ENCODE assay signal across 22 cellular contexts in genomic region chr15:63367900-63368299, GRCh38. TPM values are rescaled to one million over a fixed set of nuclear protein-coding genes. Genes with fewer than 3 reads are reported as not detected.
"Had no signal": no experiment of that assay in that cellular context is flagged by ENCODE, and none has a peak within 500 bp of the region (broad histone marks: within the 10 kb centered on the region; RNA-seq: fewer than 3 reads in every experiment).

No MANE protein-coding gene starts in this region.

- H3K27ac Mint-ChIP-seq: activated naive CD4-positive, alpha-beta T cell treated with anti-CD3 and anti-CD28 coated beads, Interleukin-2, amount 10 ng/mL, durations not matched to agents 7 days and 5 days; dendritic cell treated with granulocyte-macrophage colony-stimulating factor and Interleukin-4, amounts not matched to agents 40 ng/mL and 50 ng/mL, for 4 days; immature natural killer cell; natural killer cell treated with Interleukin-12 subunit alpha and Interleukin-12 subunit beta and Interleukin-15 and Interleukin-18, amount 100 ng/mL, for 72 hours; stimulated activated memory B cell treated with anti-CD40 and anti-IgM and Interleukin-4, amounts not matched to agents 10 μg/mL and 1 μg/mL and 100 μg/mL, for 72 hours had no signal

- H3K4me2 ChIP-seq: smooth muscle cell had no signal

- H3K27me3 ChIP-seq: gastrocnemius medialis, heart left ventricle, neutrophil, uterus had no signal

- H3K27me3 Mint-ChIP-seq: stimulated activated memory B cell treated with anti-CD40 and anti-IgM and Interleukin-4, amounts not matched to agents 10 μg/mL and 1 μg/mL and 100 μg/mL, for 72 hours had no signal

- ATAC-seq: gastrocnemius medialis; heart left ventricle; natural killer cell treated with Interleukin-12 subunit alpha and Interleukin-12 subunit beta and Interleukin-15 and Interleukin-18, amount 100 ng/mL, for 72 hours; sciatic nerve; stimulated activated memory B cell treated with anti-CD40 and anti-IgM and Interleukin-4, amounts not matched to agents 10 μg/mL and 1 μg/mL and 100 μg/mL, for 72 hours had no signal

- H3K4me3 Mint-ChIP-seq: activated naive CD4-positive, alpha-beta T cell treated with anti-CD3 and anti-CD28 coated beads, Interleukin-2, amount 10 ng/mL, durations not matched to agents 7 days and 5 days; dendritic cell treated with granulocyte-macrophage colony-stimulating factor and Interleukin-4, amounts not matched to agents 40 ng/mL and 50 ng/mL, for 4 days; immature natural killer cell; natural killer cell treated with Interleukin-12 subunit alpha and Interleukin-12 subunit beta and Interleukin-15 and Interleukin-18, amount 100 ng/mL, for 72 hours; stimulated activated memory B cell treated with anti-CD40 and anti-IgM and Interleukin-4, amounts not matched to agents 10 μg/mL and 1 μg/mL and 100 μg/mL, for 72 hours had no signal

- H3K27ac ChIP-seq: gastrocnemius medialis, heart left ventricle, neutrophil, uterus, WERI-Rb-1 had no signal

- H3K4me3 ChIP-seq: gastrocnemius medialis, heart left ventricle, smooth muscle cell, uterus had no signal

- H3K36me3 ChIP-seq: gastrocnemius medialis, heart left ventricle, neutrophil, uterus, WERI-Rb-1 had no signal

- H3K9me3 Mint-ChIP-seq: activated naive CD4-positive, alpha-beta T cell treated with anti-CD3 and anti-CD28 coated beads, Interleukin-2, amount 10 ng/mL, durations not matched to agents 7 days and 5 days; dendritic cell treated with granulocyte-macrophage colony-stimulating factor and Interleukin-4, amounts not matched to agents 40 ng/mL and 50 ng/mL, for 4 days; immature natural killer cell; natural killer cell treated with Interleukin-12 subunit alpha and Interleukin-12 subunit beta and Interleukin-15 and Interleukin-18, amount 100 ng/mL, for 72 hours; stimulated activated memory B cell treated with anti-CD40 and anti-IgM and Interleukin-4, amounts not matched to agents 10 μg/mL and 1 μg/mL and 100 μg/mL, for 72 hours had no signal

- DNase-seq: activated CD4-positive, alpha-beta T cell treated with anti-CD3 and anti-CD28 coated beads for 1 hour; activated CD8-positive, alpha-beta memory T cell treated with anti-CD3 and anti-CD28 coated beads for 24 hours; activated CD8-positive, alpha-beta memory T cell treated with anti-CD3 and anti-CD28 coated beads, Interleukin-2, amount 50 U/mL, for 48 hours; activated effector memory CD4-positive, alpha-beta T cell treated with Interleukin-2 at 50 U/mL for 16 hours; activated naive CD4-positive, alpha-beta T cell treated with anti-CD3 and anti-CD28 coated beads, Interleukin-2, amount 10 ng/mL, durations not matched to agents 7 days and 5 days; activated T-cell treated with anti-CD3 and anti-CD28 coated beads, Interleukin-2, amount 50 U/mL, for 48 hours; effector memory CD4-positive, alpha-beta T cell; gastrocnemius medialis; heart left ventricle; immature natural killer cell; stimulated activated CD4-positive, alpha-beta T cell treated with anti-CD3 and anti-CD28 coated beads, Interleukin-4, amount 100 ng/mL, for 24 hours; uterus; WERI-Rb-1 had no signal

- H3K4me1 Mint-ChIP-seq: activated naive CD4-positive, alpha-beta T cell treated with anti-CD3 and anti-CD28 coated beads, Interleukin-2, amount 10 ng/mL, durations not matched to agents 7 days and 5 days; immature natural killer cell had no signal

- H3K9me3 ChIP-seq: gastrocnemius medialis, heart left ventricle, neutrophil, uterus had no signal

- H3K36me3 Mint-ChIP-seq: activated naive CD4-positive, alpha-beta T cell treated with anti-CD3 and anti-CD28 coated beads, Interleukin-2, amount 10 ng/mL, durations not matched to agents 7 days and 5 days; immature natural killer cell; natural killer cell treated with Interleukin-12 subunit alpha and Interleukin-12 subunit beta and Interleukin-15 and Interleukin-18, amount 100 ng/mL, for 72 hours; stimulated activated memory B cell treated with anti-CD40 and anti-IgM and Interleukin-4, amounts not matched to agents 10 μg/mL and 1 μg/mL and 100 μg/mL, for 72 hours had no signal

- FAIRE-seq: astrocyte, endothelial cell of umbilical vein had no signal

RNA-seq across cellular contexts. Expression of gene CA12, which starts 13.7 kb away (rescaled TPM):
- total RNA-seq: natural killer cell treated with Interleukin-12 subunit alpha and Interleukin-12 subunit beta and Interleukin-15 and Interleukin-18, amount 100 ng/mL, for 72 hours; T-helper 2 cell treated with Interferon-gamma antibody and Interleukin-4, amounts not matched to agents 100 ng/mL and 5 ng/mL, for 36 hours had no signal
- polyA plus RNA-seq: immature natural killer cell had no signal
